ENCODE assay signal across 1 cellular context in genomic region chr17:74760404-74761105, GRCh38.
TF ChIP-seq lines count a peak whose summit lies in the region.

No MANE protein-coding gene starts in this region.

TF ChIP-seq in HepG2, 621 proteins besides CTCF, POLR2A, EP300 and RAD21 (continued from another document and continues in another):
- no peak for TF ChIP-seq RERE (CRISPR knock-in tag; IDR thresholded peaks at IDR 0.05; ENCODE audit: low read depth)
- TF ChIP-seq HOXD1 (CRISPR knock-in tag; IDR thresholded peaks at IDR 0.05), result no peak
- no peak for TF ChIP-seq GATAD1 (CRISPR knock-in tag; IDR thresholded peaks at IDR 0.05)
- no peak for TF ChIP-seq CSRNP1 (CRISPR knock-in tag; IDR thresholded peaks at IDR 0.05)
- TF ChIP-seq SP4 (CRISPR knock-in tag; IDR thresholded peaks at IDR 0.05), result no peak
- TF ChIP-seq, protein P1, sequence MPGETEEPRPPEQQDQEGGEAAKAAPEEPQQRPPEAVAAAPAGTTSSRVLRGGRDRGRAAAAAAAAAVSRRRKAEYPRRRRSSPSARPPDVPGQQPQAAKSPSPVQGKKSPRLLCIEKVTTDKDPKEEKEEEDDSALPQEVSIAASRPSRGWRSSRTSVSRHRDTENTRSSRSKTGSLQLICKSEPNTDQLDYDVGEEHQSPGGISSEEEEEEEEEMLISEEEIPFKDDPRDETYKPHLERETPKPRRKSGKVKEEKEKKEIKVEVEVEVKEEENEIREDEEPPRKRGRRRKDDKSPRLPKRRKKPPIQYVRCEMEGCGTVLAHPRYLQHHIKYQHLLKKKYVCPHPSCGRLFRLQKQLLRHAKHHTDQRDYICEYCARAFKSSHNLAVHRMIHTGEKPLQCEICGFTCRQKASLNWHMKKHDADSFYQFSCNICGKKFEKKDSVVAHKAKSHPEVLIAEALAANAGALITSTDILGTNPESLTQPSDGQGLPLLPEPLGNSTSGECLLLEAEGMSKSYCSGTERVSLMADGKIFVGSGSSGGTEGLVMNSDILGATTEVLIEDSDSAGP (CRISPR knock-in tag; IDR thresholded peaks at IDR 0.05; ENCODE audit: borderline replicate concordance), result no peak
- TF ChIP-seq, protein P2, sequence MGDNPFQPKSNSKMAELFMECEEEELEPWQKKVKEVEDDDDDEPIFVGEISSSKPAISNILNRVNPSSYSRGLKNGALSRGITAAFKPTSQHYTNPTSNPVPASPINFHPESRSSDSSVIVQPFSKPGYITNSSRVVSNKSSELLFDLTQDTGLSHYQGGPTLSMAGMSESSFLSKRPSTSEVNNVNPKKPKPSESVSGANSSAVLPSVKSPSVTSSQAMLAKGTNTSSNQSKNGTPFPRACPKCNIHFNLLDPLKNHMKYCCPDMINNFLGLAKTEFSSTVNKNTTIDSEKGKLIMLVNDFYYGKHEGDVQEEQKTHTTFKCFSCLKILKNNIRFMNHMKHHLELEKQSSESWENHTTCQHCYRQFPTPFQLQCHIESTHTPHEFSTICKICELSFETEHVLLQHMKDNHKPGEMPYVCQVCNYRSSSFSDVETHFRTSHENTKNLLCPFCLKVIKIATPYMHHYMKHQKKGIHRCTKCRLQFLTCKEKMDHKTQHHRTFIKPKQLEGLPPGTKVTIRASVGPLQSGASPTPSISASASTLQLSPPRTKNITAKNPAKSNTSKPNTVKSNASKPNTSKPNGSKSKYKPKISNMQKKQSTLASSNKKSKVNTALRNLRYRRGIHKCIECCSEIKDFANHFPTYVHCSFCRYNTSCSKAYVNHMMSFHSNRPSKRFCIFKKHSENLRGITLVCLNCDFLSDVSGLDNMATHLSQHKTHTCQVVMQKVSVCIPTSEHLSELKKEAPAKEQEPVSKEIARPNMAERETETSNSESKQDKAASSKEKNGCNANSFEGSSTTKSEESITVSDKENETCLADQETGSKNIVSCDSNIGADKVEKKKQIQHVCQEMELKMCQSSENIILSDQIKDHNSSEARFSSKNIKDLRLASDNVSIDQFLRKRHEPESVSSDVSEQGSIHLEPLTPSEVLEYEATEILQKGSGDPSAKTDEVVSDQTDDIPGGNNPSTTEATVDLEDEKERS (CRISPR knock-in tag; IDR thresholded peaks at IDR 0.05), result no peak
- 0 out of 2 replicates have a peak, but pooled peaks have one; percentile 11 for TF ChIP-seq POLR2AphosphoS5 (IDR thresholded peaks at IDR 0.05; ENCODE audit: low read depth, low read length)
- TF ChIP-seq, protein P3, sequence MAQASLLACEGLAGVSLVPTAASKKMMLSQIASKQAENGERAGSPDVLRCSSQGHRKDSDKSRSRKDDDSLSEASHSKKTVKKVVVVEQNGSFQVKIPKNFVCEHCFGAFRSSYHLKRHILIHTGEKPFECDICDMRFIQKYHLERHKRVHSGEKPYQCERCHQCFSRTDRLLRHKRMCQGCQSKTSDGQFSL (CRISPR knock-in tag; IDR thresholded peaks at IDR 0.05), result no peak
- no peak for TF ChIP-seq ZNF569 (CRISPR knock-in tag; IDR thresholded peaks at IDR 0.05; ENCODE audit: borderline replicate concordance)
- TF ChIP-seq NCOA2 (CRISPR knock-in tag; IDR thresholded peaks at IDR 0.05), result no peak
- no peak for TF ChIP-seq ETV5 (CRISPR knock-in tag; IDR thresholded peaks at IDR 0.05; ENCODE audit: borderline replicate concordance)
- no peak for TF ChIP-seq NCOR1 (IDR thresholded peaks at IDR 0.05; ENCODE audit: borderline replicate concordance, low read length)
- TF ChIP-seq ZFP36L1 (CRISPR knock-in tag; IDR thresholded peaks at IDR 0.05), result no peak
- TF ChIP-seq ZKSCAN1 (IDR thresholded peaks at IDR 0.05; ENCODE audit: low read length), result no peak
- TF ChIP-seq CENPX (CRISPR knock-in tag; IDR thresholded peaks at IDR 0.05), result no peak
- no peak for TF ChIP-seq HNF1A (IDR thresholded peaks at IDR 0.05; ENCODE audit: low read depth)
- TF ChIP-seq HNF1A (CRISPR knock-in tag; IDR thresholded peaks at IDR 0.05; ENCODE audit: borderline replicate concordance), result peak; percentile 55; the same call in 1 of the 2 replicates
- no peak for TF ChIP-seq SOX6 (IDR thresholded peaks at IDR 0.05)
- TF ChIP-seq SOX6 (CRISPR knock-in tag; IDR thresholded peaks at IDR 0.05), result peak; percentile 36; the same call in 1 of the 2 replicates
- no peak for TF ChIP-seq GLI4 (CRISPR knock-in tag; IDR thresholded peaks at IDR 0.05; ENCODE audit: borderline replicate concordance)
- no peak for TF ChIP-seq TFE3 (CRISPR knock-in tag; IDR thresholded peaks at IDR 0.05)
- TF ChIP-seq, protein P4, sequence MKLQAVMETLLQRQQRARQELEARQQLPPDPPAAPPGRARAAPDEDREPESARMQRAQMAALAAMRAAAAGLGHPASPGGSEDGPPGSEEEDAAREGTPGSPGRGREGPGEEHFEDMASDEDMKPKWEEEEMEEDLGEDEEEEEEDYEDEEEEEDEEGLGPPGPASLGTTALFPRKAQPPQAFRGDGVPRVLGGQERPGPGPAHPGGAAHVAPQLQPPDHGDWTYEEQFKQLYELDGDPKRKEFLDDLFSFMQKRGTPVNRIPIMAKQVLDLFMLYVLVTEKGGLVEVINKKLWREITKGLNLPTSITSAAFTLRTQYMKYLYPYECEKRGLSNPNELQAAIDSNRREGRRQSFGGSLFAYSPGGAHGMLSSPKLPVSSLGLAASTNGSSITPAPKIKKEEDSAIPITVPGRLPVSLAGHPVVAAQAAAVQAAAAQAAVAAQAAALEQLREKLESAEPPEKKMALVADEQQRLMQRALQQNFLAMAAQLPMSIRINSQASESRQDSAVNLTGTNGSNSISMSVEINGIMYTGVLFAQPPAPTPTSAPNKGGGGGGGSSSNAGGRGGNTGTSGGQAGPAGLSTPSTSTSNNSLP (IDR thresholded peaks at IDR 0.05; ENCODE audit: low read depth, low read length), result no peak
- TF ChIP-seq ZXDC (CRISPR knock-in tag; IDR thresholded peaks at IDR 0.05), result no peak
- TF ChIP-seq NAIF1 (CRISPR knock-in tag; IDR thresholded peaks at IDR 0.05; ENCODE audit: borderline replicate concordance), result no peak
- TF ChIP-seq SRSF4 (IDR thresholded peaks at IDR 0.05; ENCODE audit: low read depth, low read length, poor library complexity, severe bottlenecking), result no peak
- TF ChIP-seq ZC3H4 (CRISPR knock-in tag; IDR thresholded peaks at IDR 0.05; ENCODE audit: borderline replicate concordance), result no peak
- TF ChIP-seq HCFC1 (IDR thresholded peaks at IDR 0.05; ENCODE audit: low read depth, low read length), result no peak
- no peak for TF ChIP-seq ZNF839 (CRISPR knock-in tag; IDR thresholded peaks at IDR 0.05; ENCODE audit: borderline replicate concordance)
- no peak for TF ChIP-seq SMYD3 (CRISPR knock-in tag; IDR thresholded peaks at IDR 0.05)
